9 cellular contexts compared by ENCODE assay signal in genomic region chr11:22807855-22808558, GRCh38. TPM values are rescaled to one million over a fixed set of nuclear protein-coding genes. Genes with fewer than 3 reads are reported as not detected.
DNase-seq lines count a peak whose midpoint lies in the region; ATAC-seq and TF ChIP-seq lines count a peak whose summit lies in the region.
"Had no signal": no experiment of that assay in that cellular context is flagged by ENCODE, and none has a peak within 500 bp of the region (broad histone marks: within the 10 kb centered on the region; RNA-seq: fewer than 3 reads in every experiment).

No MANE protein-coding gene starts in this region.

- no peaks in the 10 kb centered on the region for H3K27me3 ChIP-seq in suprapubic skin

- no peak overlapping the region for H3K4me3 ChIP-seq in suprapubic skin

- TF ChIP-seq CTCF in suprapubic skin (IDR thresholded peaks at IDR 0.05), result no peak

- no peak for TF ChIP-seq EP300 in suprapubic skin (IDR thresholded peaks at IDR 0.05)

- no peak overlapping the region for H3K27ac ChIP-seq in suprapubic skin

- H3K36me3 ChIP-seq in suprapubic skin, result no peaks in the 10 kb centered on the region

- peak; percentile 25 for DNase-seq in KG1 (lab: John Stamatoyannopoulos, UW)
- no peak for DNase-seq in left colon
- DNase-seq in NCI-H446 treated with DMSO at 0.1 percent for 48 hours (lab: John Stamatoyannopoulos, UW), result no peak
- DNase-seq in NCI-H1092 treated with DMSO at 0.1 percent for 48 hours (lab: John Stamatoyannopoulos, UW), result no peak
- DNase-seq in stimulated activated CD4-positive, alpha-beta T cell treated with anti-CD3 and anti-CD28 coated beads, Interleukin-4, amount 100 ng/mL, for 4 hours, result no peak
- no peak for DNase-seq in suprapubic skin (ENCODE audit: low spot score in 2 of 2)
- DNase-seq: stimulated activated CD4-positive, alpha-beta T cell treated with anti-CD3 and anti-CD28 coated beads, Interleukin-12 subunit alpha, Interleukin-12 subunit beta, amount 100 ng/mL, for 4 hours had no signal

- peaks cover 9% of the 10 kb centered on the region for H3K4me1 ChIP-seq in suprapubic skin

- ATAC-seq in GM18909 (IDR thresholded peaks at IDR 0.05; ENCODE audit: poor library complexity, unreplicated experiment) (peak; percentile 96), HG02623 (IDR thresholded peaks at IDR 0.05; ENCODE audit: unreplicated experiment) (peak; percentile 94), left colon (peak; percentile 54)

- 93% methylated on average over 2 of the region's 2 CpGs for WGBS in suprapubic skin

- no peaks in the 10 kb centered on the region for H3K9me3 ChIP-seq in suprapubic skin

- no peak for TF ChIP-seq POLR2A in suprapubic skin (IDR thresholded peaks at IDR 0.05)

- intact Hi-C loops in left colon (cut with DNase I, micrococcal nuclease), result no loop called here

RNA-seq across cellular contexts. Expression of gene SVIP, which starts 21.6 kb away (rescaled TPM):
- total RNA-seq in left colon (10 to 100 TPM; 21.7 to 30.2 TPM), suprapubic skin (10 to 100 TPM in 1 of 4 donors, 1 to 10 TPM in 3; 6.8 to 10.0 (median 7.9) TPM)

RNA-seq across cellular contexts. Expression of gene CCDC179, which starts 52.3 kb away (rescaled TPM):
- not detected for total RNA-seq in left colon
- total RNA-seq in suprapubic skin, result not detected
